ENCODE assay signal across 8 cellular contexts in the genomic region with DNA sequence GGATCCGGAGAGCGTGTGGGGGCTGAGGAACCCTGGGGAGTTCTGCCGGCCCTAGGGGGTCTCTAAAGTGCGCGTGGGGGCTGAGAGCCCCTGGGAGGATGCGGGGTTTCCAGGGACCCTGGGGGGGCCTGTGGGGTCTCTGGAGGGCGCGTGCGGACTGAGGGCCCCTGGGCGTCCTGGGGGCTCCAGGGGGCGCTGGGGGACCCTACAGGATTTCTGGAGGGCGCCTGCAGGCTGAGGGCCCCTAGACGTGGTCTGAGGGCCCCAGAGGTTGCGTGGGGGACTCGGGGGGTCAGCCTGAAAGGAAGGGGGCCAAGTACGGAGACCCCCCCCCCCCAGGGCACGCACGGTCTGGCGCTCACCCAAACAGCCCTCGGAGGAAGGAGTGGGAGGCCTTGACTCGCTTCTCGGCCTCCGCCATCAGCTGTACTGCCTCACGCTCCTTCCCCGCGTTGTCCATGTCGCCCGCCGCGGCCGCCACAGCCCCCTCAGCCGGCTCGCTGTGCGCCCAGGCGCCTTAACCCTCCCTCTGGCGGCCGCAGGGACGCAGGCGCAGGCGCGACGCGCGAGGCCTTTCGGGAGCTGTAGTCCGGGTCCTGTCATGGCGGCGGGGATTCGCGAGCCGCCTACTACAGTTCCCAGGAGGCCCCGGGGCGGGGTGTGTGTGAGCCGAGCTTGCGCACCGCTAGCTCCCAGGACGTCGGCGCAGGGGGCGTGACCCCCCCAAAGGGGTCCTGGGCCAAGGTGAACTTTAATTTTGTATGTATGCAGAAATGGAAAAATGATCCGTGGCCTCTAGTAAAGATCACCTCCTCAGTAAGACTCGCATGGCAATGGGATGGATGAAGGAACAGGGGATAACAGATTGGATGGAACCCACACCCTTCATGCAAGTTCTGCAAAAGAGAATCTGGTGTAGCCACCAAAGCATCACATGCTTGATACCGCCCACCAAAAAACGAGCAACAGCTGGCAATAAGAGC. TPM values are rescaled to one million over a fixed set of nuclear protein-coding genes. Genes with fewer than 3 reads are reported as not detected.
DNase-seq lines count a peak whose midpoint lies in the region; ATAC-seq and TF ChIP-seq lines count a peak whose summit lies in the region.

Gene NAPB, minus strand, starts transcription at position 546 of the 983 bp plus-strand sequence. Its CDS starts 86 bp downstream, at position 460.

- no peaks in the 10 kb centered on the region for H3K27me3 ChIP-seq in H7 (ENCODE audit: control insufficient read depth, insufficient read depth, low read length)

- 0 out of 2 replicates have a peak, but pooled peaks have one; percentile 16 for TF ChIP-seq CTCF in RWPE1 (conservative IDR thresholded peaks at IDR 0.05; ENCODE audit: low read depth)

- DNase-seq in G401 (ENCODE audit: low spot score) (peak; percentile 94), H7 (peak; percentile 97), LoVo (ENCODE audit: low spot score) (peak; percentile 92), RWPE1 (ENCODE audit: low spot score) (peak; percentile 93), fibroblast of peridontal ligament (ENCODE audit: extremely low read depth) (peak; percentile 84)
- peak; percentile 90 for DNase-seq in activated T-helper 2 cell treated with anti-CD3 and anti-CD28 coated beads, Interferon-gamma antibody, Interleukin-2, Interleukin-4, amounts not matched to agents 10 μg/mL and 5 μg/mL and 100 μg/mL, durations not matched to agents 14 hours and 24 hours and 36 hours (ENCODE audit: low spot score)
- peak; percentile 97 for DNase-seq in natural killer cell treated with Interleukin-12 subunit alpha and Interleukin-12 subunit beta and Interleukin-15 and Interleukin-18, amount 100 ng/mL, for 72 hours (ENCODE audit: low spot score)
- DNase-seq in stimulated activated naive CD4-positive, alpha-beta T cell treated with Interleukin-2 at 50 U/mL for 16 hours (lab: John Stamatoyannopoulos, UW), result peak; percentile 92

- H3K27me3 Mint-ChIP-seq in activated T-helper 2 cell treated with anti-CD3 and anti-CD28 coated beads, Interferon-gamma antibody, Interleukin-2, Interleukin-4, amounts not matched to agents 10 μg/mL and 5 μg/mL and 100 μg/mL, durations not matched to agents 14 hours and 24 hours and 36 hours (ENCODE audit: low read depth), result peaks cover 6% of the 10 kb centered on the region
- peaks cover 0 to 6% of the 10 kb centered on the region in 2 donors for H3K27me3 Mint-ChIP-seq in natural killer cell treated with Interleukin-12 subunit alpha and Interleukin-12 subunit beta and Interleukin-15 and Interleukin-18, amount 100 ng/mL, for 72 hours

- intact Hi-C loops in activated T-helper 2 cell treated with anti-CD3 and anti-CD28 coated beads, Interferon-gamma antibody, Interleukin-2, Interleukin-4, amounts not matched to agents 10 μg/mL and 5 μg/mL and 100 μg/mL, durations not matched to agents 14 hours and 24 hours and 36 hours (cut with micrococcal nuclease), result loop anchor here (1.0 kb wide), 4 partner anchors 13 to 71 kb away; partner anchors contain the start of genes GZF1 and NXT1

- no peaks in the 10 kb centered on the region for H3K36me3 ChIP-seq in H7 (replicated peaks; ENCODE audit: control insufficient read depth, insufficient read depth, low read length)

- CTCF ChIA-PET in RWPE1 (lab: Yijun Ruan, JAX), result interaction anchor here (0.7 to 1.0 kb wide), 2 partner anchors 14 to 71 kb away, joined by 3 to 5 read pairs; no protein-coding TSS in a partner anchor

- H3K36me3 Mint-ChIP-seq in activated T-helper 2 cell treated with anti-CD3 and anti-CD28 coated beads, Interferon-gamma antibody, Interleukin-2, Interleukin-4, amounts not matched to agents 10 μg/mL and 5 μg/mL and 100 μg/mL, durations not matched to agents 14 hours and 24 hours and 36 hours (ENCODE audit: low read depth), result peaks cover under 1% of the 10 kb centered on the region
- peaks cover 4% of the 10 kb centered on the region for H3K36me3 Mint-ChIP-seq in natural killer cell treated with Interleukin-12 subunit alpha and Interleukin-12 subunit beta and Interleukin-15 and Interleukin-18, amount 100 ng/mL, for 72 hours

- peak within 1 kb of the TSS; percentile 95 for H3K4me3 ChIP-seq in H7 (ENCODE audit: insufficient read depth, low read depth, low read length)

- POLR2A ChIA-PET in RWPE1 (lab: Yijun Ruan, JAX; ENCODE audit: low non-redundant PET), result interaction anchor here (0.6 to 1.0 kb wide), 4 partner anchors 21 to 327 kb away, joined by 3 to 5 read pairs (median 3); no protein-coding TSS in a partner anchor

- H3K4me3 Mint-ChIP-seq in activated T-helper 2 cell treated with anti-CD3 and anti-CD28 coated beads, Interferon-gamma antibody, Interleukin-2, Interleukin-4, amounts not matched to agents 10 μg/mL and 5 μg/mL and 100 μg/mL, durations not matched to agents 14 hours and 24 hours and 36 hours (ENCODE audit: low read depth), result peak within 1 kb of the TSS; percentile 93
- peak within 1 kb of the TSS; percentile 100 for H3K4me3 Mint-ChIP-seq in natural killer cell treated with Interleukin-12 subunit alpha and Interleukin-12 subunit beta and Interleukin-15 and Interleukin-18, amount 100 ng/mL, for 72 hours

- peak; percentile 99 to 100 for ATAC-seq in natural killer cell treated with Interleukin-12 subunit alpha and Interleukin-12 subunit beta and Interleukin-15 and Interleukin-18, amount 100 ng/mL, for 72 hours

- H3K9me3 Mint-ChIP-seq in activated T-helper 2 cell treated with anti-CD3 and anti-CD28 coated beads, Interferon-gamma antibody, Interleukin-2, Interleukin-4, amounts not matched to agents 10 μg/mL and 5 μg/mL and 100 μg/mL, durations not matched to agents 14 hours and 24 hours and 36 hours, result no peaks in the 10 kb centered on the region
- no peaks in the 10 kb centered on the region for H3K9me3 Mint-ChIP-seq in natural killer cell treated with Interleukin-12 subunit alpha and Interleukin-12 subunit beta and Interleukin-15 and Interleukin-18, amount 100 ng/mL, for 72 hours

- peak within 1 kb of the TSS; percentile 90 for H3K27ac Mint-ChIP-seq in activated T-helper 2 cell treated with anti-CD3 and anti-CD28 coated beads, Interferon-gamma antibody, Interleukin-2, Interleukin-4, amounts not matched to agents 10 μg/mL and 5 μg/mL and 100 μg/mL, durations not matched to agents 14 hours and 24 hours and 36 hours
- peak within 1 kb of the TSS; percentile 95 to 96 for H3K27ac Mint-ChIP-seq in natural killer cell treated with Interleukin-12 subunit alpha and Interleukin-12 subunit beta and Interleukin-15 and Interleukin-18, amount 100 ng/mL, for 72 hours

- in situ Hi-C loops in G401 (cut with HindIII; ENCODE audit: low sequenced_read_pairs), result no loop called here

- H3K27ac ChIP-seq in RWPE1, result peak within 1 kb of the TSS; percentile 89

- H3K4me1 Mint-ChIP-seq in activated T-helper 2 cell treated with anti-CD3 and anti-CD28 coated beads, Interferon-gamma antibody, Interleukin-2, Interleukin-4, amounts not matched to agents 10 μg/mL and 5 μg/mL and 100 μg/mL, durations not matched to agents 14 hours and 24 hours and 36 hours (ENCODE audit: low read depth), result peaks cover 39% of the 10 kb centered on the region
- H3K4me1 Mint-ChIP-seq in natural killer cell treated with Interleukin-12 subunit alpha and Interleukin-12 subunit beta and Interleukin-15 and Interleukin-18, amount 100 ng/mL, for 72 hours (ENCODE audit: low read depth in 2 of 2), result peaks cover 24 to 38% of the 10 kb centered on the region in 2 donors

RNA-seq across cellular contexts. Expression of gene NAPB, which starts in this region (rescaled TPM):
- total RNA-seq in G401 (2014; rRNA removed; shearing (Covaris generic)), result 3.7 and 5.0 TPM in 2 replicates
- 4.8 and 11.8 TPM in 2 replicates for total RNA-seq in H7 (2014; rRNA removed; shearing (Covaris generic))
- total RNA-seq in activated T-helper 2 cell treated with anti-CD3 and anti-CD28 coated beads, Interferon-gamma antibody, Interleukin-2, Interleukin-4, amounts not matched to agents 10 μg/mL and 5 μg/mL and 100 μg/mL, durations not matched to agents 14 hours and 24 hours and 36 hours, result 13.8 and 14.0 TPM in 2 replicates
- total RNA-seq in natural killer cell treated with Interleukin-12 subunit alpha and Interleukin-12 subunit beta and Interleukin-15 and Interleukin-18, amount 100 ng/mL, for 72 hours, result 10 to 100 TPM; 12.4 to 16.6 TPM

Comparison
In these comparisons a context has a peak if more than half of its experiments do, and no peak if none do; other contexts are left out.
1. Peak in every context shown above with its lines: DNase-seq, ATAC-seq, H3K4me3 ChIP-seq and H3K27ac ChIP-seq.